ENCODE assay signal across 1 cellular context in the genomic region with DNA sequence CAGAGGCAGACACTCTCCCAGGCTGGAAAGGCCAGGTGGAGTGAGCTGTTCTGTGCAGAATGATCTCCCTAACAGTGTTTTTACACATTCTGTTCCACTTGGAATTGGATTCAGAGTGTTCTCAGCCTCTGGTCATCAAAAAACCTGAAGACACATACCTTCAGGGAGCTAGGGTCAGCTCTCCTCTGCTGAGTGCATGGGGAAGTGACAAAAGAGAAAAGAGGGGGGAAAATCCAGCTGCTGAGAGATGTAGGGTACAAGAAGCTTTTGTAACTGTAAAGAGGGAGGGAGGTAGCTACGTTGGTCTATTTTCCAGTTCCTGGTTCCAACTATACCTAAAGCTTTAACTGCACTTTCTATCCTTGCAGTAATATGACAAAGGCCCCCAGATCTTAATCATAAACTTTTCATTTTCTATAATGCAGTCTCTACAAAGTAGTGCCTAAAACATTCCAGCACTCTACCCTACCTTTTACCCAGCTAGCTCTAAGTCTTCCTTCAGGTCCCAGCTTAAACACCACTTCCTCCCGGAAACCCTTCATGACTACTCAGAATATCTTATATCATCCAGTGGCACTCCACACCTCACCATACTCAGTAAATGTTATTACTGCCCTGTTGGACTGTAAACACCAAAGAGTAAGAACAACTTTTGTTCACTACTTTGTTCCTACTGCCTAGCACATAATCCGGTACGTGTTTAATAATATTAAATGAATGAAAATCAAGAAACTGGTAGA.
TF ChIP-seq lines count a peak whose summit lies in the region.

No MANE protein-coding gene starts in this region.

TF ChIP-seq in GM12878, 131 proteins besides CTCF, POLR2A, EP300 and RAD21:
- TF ChIP-seq, protein P1, sequence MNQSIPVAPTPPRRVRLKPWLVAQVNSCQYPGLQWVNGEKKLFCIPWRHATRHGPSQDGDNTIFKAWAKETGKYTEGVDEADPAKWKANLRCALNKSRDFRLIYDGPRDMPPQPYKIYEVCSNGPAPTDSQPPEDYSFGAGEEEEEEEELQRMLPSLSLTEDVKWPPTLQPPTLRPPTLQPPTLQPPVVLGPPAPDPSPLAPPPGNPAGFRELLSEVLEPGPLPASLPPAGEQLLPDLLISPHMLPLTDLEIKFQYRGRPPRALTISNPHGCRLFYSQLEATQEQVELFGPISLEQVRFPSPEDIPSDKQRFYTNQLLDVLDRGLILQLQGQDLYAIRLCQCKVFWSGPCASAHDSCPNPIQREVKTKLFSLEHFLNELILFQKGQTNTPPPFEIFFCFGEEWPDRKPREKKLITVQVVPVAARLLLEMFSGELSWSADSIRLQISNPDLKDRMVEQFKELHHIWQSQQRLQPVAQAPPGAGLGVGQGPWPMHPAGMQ (IDR thresholded peaks at IDR 0.05; ENCODE audit: borderline replicate concordance) = no peak
